Comparison of ENCODE assay signal across 9 cellular contexts in genomic region chr4:53507671-53508286, GRCh38.
DNase-seq lines count a peak whose midpoint lies in the region; ATAC-seq and TF ChIP-seq lines count a peak whose summit lies in the region.
"Had no signal": no experiment of that assay in that cellular context is flagged by ENCODE, and none has a peak within 500 bp of the region (broad histone marks: within the 10 kb centered on the region; RNA-seq: fewer than 3 reads in every experiment).

No MANE protein-coding gene starts in this region.

- ATAC-seq in activated CD8-positive, alpha-beta T cell treated with anti-CD3 and anti-CD28 coated beads for 36 hours, result no peak

- in situ Hi-C loops in Caki2 (cut with HindIII; ENCODE audit: low pct_unique_long_range_greater_than_20kb, low sequenced_read_pairs), result no loop called here

- peaks cover 19% of the 10 kb centered on the region for H3K4me1 Mint-ChIP-seq in osteocyte (ENCODE audit: unreplicated experiment)
- no peaks in the 10 kb centered on the region for H3K4me1 Mint-ChIP-seq in activated CD8-positive, alpha-beta T cell treated with anti-CD3 and anti-CD28 coated beads for 36 hours (ENCODE audit: low read depth)

- DNase-seq in Caki2 (ENCODE audit: low read depth) (peak; percentile 86), NCI-H69 (lab: John Stamatoyannopoulos, UW) (peak; percentile 1), fibroblast of pulmonary artery (ENCODE audit: low read depth) (peak; percentile 98), osteocyte (ENCODE audit: extremely low spot score, unreplicated experiment) (no peak), HK-2 (ENCODE audit: unreplicated experiment) (no peak), activated gamma-delta T cell (lab: John Stamatoyannopoulos, UW) (no peak)
- DNase-seq in activated CD8-positive, alpha-beta T cell treated with anti-CD3 and anti-CD28 coated beads for 36 hours, result no peak
- no peak for DNase-seq in stimulated activated CD8-positive, alpha-beta memory T cell treated with anti-CD3 and anti-CD28 coated beads, Interleukin-4, amount 100 ng/mL, for 48 hours
- DNase-seq: NCI-H2171 had no signal

- CTCF ChIA-PET in activated CD8-positive, alpha-beta T cell treated with anti-CD3 and anti-CD28 coated beads for 36 hours (lab: Charles Lee), result no interaction called here

- POLR2A ChIA-PET in activated CD8-positive, alpha-beta T cell treated with anti-CD3 and anti-CD28 coated beads for 36 hours (lab: Charles Lee), result no interaction called here

- peak overlapping the region; percentile 49 for H3K4me3 ChIP-seq in fibroblast of pulmonary artery (replicated peaks; ENCODE audit: low read depth, low read length)

- TF ChIP-seq CTCF in fibroblast of pulmonary artery (IDR thresholded peaks at IDR 0.05; ENCODE audit: low read length, missing control alignments) (no peak), osteocyte (IDR thresholded peaks at IDR 0.05) (no peak)
- TF ChIP-seq CTCF in activated CD8-positive, alpha-beta T cell treated with anti-CD3 and anti-CD28 coated beads for 36 hours (IDR thresholded peaks at IDR 0.05), result no peak

- H3K4me3 Mint-ChIP-seq in osteocyte (ENCODE audit: unreplicated experiment), result peak overlapping the region; percentile 62
- no peak overlapping the region for H3K4me3 Mint-ChIP-seq in activated CD8-positive, alpha-beta T cell treated with anti-CD3 and anti-CD28 coated beads for 36 hours

- no peaks in the 10 kb centered on the region for H3K9me3 Mint-ChIP-seq in osteocyte (ENCODE audit: unreplicated experiment)
- H3K9me3 Mint-ChIP-seq in activated CD8-positive, alpha-beta T cell treated with anti-CD3 and anti-CD28 coated beads for 36 hours, result no peaks in the 10 kb centered on the region

- H3K27ac Mint-ChIP-seq in osteocyte (ENCODE audit: unreplicated experiment), result peak overlapping the region; percentile 82
- H3K27ac Mint-ChIP-seq in activated CD8-positive, alpha-beta T cell treated with anti-CD3 and anti-CD28 coated beads for 36 hours, result no peak overlapping the region

- H3K36me3 Mint-ChIP-seq in osteocyte (ENCODE audit: unreplicated experiment), result no peaks in the 10 kb centered on the region
- H3K36me3 Mint-ChIP-seq in activated CD8-positive, alpha-beta T cell treated with anti-CD3 and anti-CD28 coated beads for 36 hours (ENCODE audit: low read depth), result no peaks in the 10 kb centered on the region

- intact Hi-C loops in activated CD8-positive, alpha-beta T cell treated with anti-CD3 and anti-CD28 coated beads for 36 hours (cut with micrococcal nuclease), result no loop called here

- H3K27me3 Mint-ChIP-seq in osteocyte (ENCODE audit: unreplicated experiment), result no peaks in the 10 kb centered on the region
- H3K27me3 Mint-ChIP-seq in activated CD8-positive, alpha-beta T cell treated with anti-CD3 and anti-CD28 coated beads for 36 hours, result no peaks in the 10 kb centered on the region

Comparison
In these comparisons a context has a peak if more than half of its experiments do, and no peak if none do; other contexts are left out.
1. DNase-seq: peak in Caki2 (single experiment), NCI-H69 (single experiment) and fibroblast of pulmonary artery (single experiment); none in osteocyte (single experiment), HK-2 (single experiment), activated gamma-delta T cell (single experiment), activated CD8-positive, alpha-beta T cell treated with anti-CD3 and anti-CD28 coated beads for 36 hours (single experiment) and stimulated activated CD8-positive, alpha-beta memory T cell treated with anti-CD3 and anti-CD28 coated beads, Interleukin-4, amount 100 ng/mL, for 48 hours (single experiment).